ENCODE assay signal across 10 cellular contexts in genomic region chr11:36683823-36684222, GRCh38.
"Had no signal": no experiment of that assay in that cellular context is flagged by ENCODE, and none has a peak within 500 bp of the region (broad histone marks: within the 10 kb centered on the region; RNA-seq: fewer than 3 reads in every experiment).

No MANE protein-coding gene starts in this region.

- H3K9me3 ChIP-seq: HAP-1 had no signal

- H3K27me3 Mint-ChIP-seq: IgD-negative memory B cell had no signal

- H3K4me3 ChIP-seq: GM23248, HAP-1, K562 had no signal

- H3K4me3 Mint-ChIP-seq: HFFc6 had no signal

- H3K27ac Mint-ChIP-seq: HFFc6, IgD-negative memory B cell had no signal

- DNase-seq: GM23248, GOT3, H7, HFFc6 had no signal

- H3K4me1 ChIP-seq: HAP-1 had no signal

- ATAC-seq: HCT116, HepG2, K562 had no signal

- H3K36me3 ChIP-seq: HAP-1 had no signal

- H2AFZ ChIP-seq: GM23248 had no signal

- H3K9me3 Mint-ChIP-seq: HFFc6 had no signal

- H3K4me1 Mint-ChIP-seq: IgD-negative memory B cell had no signal

- H3K36me3 Mint-ChIP-seq: IgD-negative memory B cell had no signal

- FAIRE-seq: HepG2, K562 had no signal

- H3K9ac ChIP-seq: GM23248 had no signal

- H3K27ac ChIP-seq: GM23248, HL-60 had no signal
